33 cellular contexts compared by ENCODE assay signal in genomic region chr3:135497979-135498378, GRCh38.
"Had no signal": no experiment of that assay in that cellular context is flagged by ENCODE, and none has a peak within 500 bp of the region (broad histone marks: within the 10 kb centered on the region; RNA-seq: fewer than 3 reads in every experiment).

No MANE protein-coding gene starts in this region.

- ATAC-seq: Panc1, Right ventricle myocardium inferior, SK-N-SH treated with all-trans-retinoic acid at 6 μM for 48 hours, T-cell had no signal

- H3K27ac ChIP-seq: PC-9, RWPE1, SJCRH30, SK-N-MC had no signal

- H3K9me3 ChIP-seq: MG63, SJCRH30 had no signal

- H2AFZ ChIP-seq: PC-9 had no signal

- H3K36me3 ChIP-seq: MG63, SJCRH30 had no signal

- DNase-seq: Karpas-422, MG63, NCI-H1048, NCI-H1092 treated with DMSO at 0.1 percent for 48 hours, NCI-H1105 treated with DMSO at 0.1 percent for 48 hours, NCI-H1417, NCI-H1436, NCI-H146, NCI-H1694, NCI-H187, NCI-H1930, NCI-H2029 treated with DMSO at 0.1 percent for 48 hours, NCI-H2081 treated with DMSO at 0.1 percent for 48 hours, NCI-H2107, NCI-H2171, NCI-H226, NCI-H446 treated with DMSO at 0.1 percent for 48 hours, NCI-H510A, NCI-H524, NCI-H526, NCI-H69, NCI-H748 treated with DMSO at 0.1 percent for 48 hours, NCI-H82, PC-9, SHP77, SIG-M5, SJCRH30, T-cell had no signal

- H3K4me2 ChIP-seq: PC-9 had no signal

- H3K27me3 ChIP-seq: MG63, SJCRH30 had no signal

- H3K4me3 ChIP-seq: MG63, PC-9, SJCRH30, SK-N-MC had no signal

- H3K4me1 ChIP-seq: SJCRH30 had no signal
